8 cellular contexts compared by ENCODE assay signal in the genomic region with DNA sequence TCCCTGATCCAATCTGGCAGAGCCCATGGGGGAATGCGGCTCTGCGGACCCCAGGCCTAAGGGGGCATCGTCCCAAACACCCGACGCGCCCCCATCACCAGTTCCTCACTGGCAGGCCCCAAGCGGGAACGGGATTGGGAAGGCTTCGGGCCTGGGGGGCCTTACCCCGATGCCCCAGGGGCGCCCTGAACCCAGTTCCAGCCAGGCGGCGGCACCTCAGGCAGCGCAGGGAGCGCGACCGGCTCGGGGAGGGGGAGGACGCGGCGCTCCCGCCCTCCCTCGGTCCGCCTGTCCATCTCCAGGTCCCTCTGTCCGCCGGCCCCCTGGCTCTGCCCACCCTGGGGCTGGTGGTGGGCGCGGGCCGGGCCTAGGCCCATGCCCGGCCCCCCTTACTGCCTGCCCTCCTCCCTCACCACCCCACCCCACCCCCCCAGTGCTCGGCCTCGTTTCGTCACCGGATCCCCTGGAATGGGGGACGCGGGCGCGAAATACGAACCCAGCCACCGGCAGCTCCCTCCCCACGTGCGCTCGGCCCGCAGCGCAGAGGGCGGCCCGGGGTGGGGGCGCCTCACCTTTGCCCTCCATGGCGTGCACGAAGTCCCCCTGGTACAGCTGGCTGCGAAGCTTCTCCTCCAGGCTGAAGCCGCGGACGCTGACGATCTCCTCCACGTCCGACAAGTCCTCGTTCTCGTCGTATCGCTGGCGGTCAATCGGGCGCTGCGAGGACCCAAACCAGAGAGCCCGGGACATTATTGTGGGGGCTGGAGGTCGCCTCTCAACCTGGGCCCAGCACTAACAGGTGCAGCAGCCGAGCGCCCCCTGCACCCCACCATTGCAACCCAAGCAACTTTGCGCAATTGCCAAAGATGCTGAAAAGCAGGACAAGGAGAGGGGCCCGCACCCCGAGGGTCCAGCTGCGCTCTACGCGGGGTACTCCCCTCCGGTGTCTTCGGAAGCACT. TPM values are rescaled to one million over a fixed set of nuclear protein-coding genes. Genes with fewer than 3 reads are reported as not detected.
DNase-seq lines count a peak whose midpoint lies in the region; ATAC-seq and TF ChIP-seq lines count a peak whose summit lies in the region.

No MANE protein-coding gene starts in this region.

- no peaks in the 10 kb centered on the region for H3K27me3 ChIP-seq in SJCRH30
- H3K27me3 ChIP-seq in duodenal mucosa (ENCODE audit: control insufficient read depth in 1 of 2, insufficient read depth in 2 of 2, low read length in 2 of 2) = no peaks in the 10 kb centered on the region
- no peaks in the 10 kb centered on the region for H3K27me3 ChIP-seq in mesendoderm (ENCODE audit: insufficient read depth, low read length, poor library complexity)
- H3K27me3 ChIP-seq in upper lobe of right lung = no peaks in the 10 kb centered on the region

- peak overlapping the region; percentile 100 for H3K4ac ChIP-seq in mesendoderm (ENCODE audit: low read depth, low read length)

- H3K36me3 ChIP-seq in SJCRH30 (peaks cover 3% of the 10 kb centered on the region), duodenal mucosa (ENCODE audit: control insufficient read depth in 1 of 2, insufficient read depth in 2 of 2, low read length in 2 of 2) (peaks cover 0 to 6% of the 10 kb centered on the region in 2 donors), mesendoderm (ENCODE audit: control insufficient read depth, insufficient read depth, low read length) (peaks cover 9% of the 10 kb centered on the region), upper lobe of right lung (peaks cover 7% of the 10 kb centered on the region)

- peaks cover 33% of the 10 kb centered on the region for H3K79me2 ChIP-seq in mesendoderm (ENCODE audit: control insufficient read depth, insufficient read depth, low read length)

- no peak overlapping the region for H4K5ac ChIP-seq in mesendoderm (ENCODE audit: low read length)

- H3K9ac ChIP-seq in duodenal mucosa (ENCODE audit: low read depth in 1 of 2, low read length in 2 of 2) (peak overlapping the region; percentile 61 to 79), mesendoderm (ENCODE audit: low read length) (peak overlapping the region; percentile 93)

- peak; percentile 63 for DNase-seq in ELF-1 (ENCODE audit: low read depth, low spot score)
- DNase-seq in SJCRH30 = no peak
- DNase-seq in mesendoderm = peak; percentile 63
- DNase-seq in upper lobe of right lung = no peak
- no peak for DNase-seq in NCI-H1930 (lab: John Stamatoyannopoulos, UW)

- H2BK5ac ChIP-seq in mesendoderm (ENCODE audit: low read length) = peak overlapping the region; percentile 95

- no CpG with 5 or more reads among the region's 77 CpGs for WGBS in mesendoderm (ENCODE audit: extremely low coverage, insufficient coverage, low lambda C conversion rate)

- H3K23ac ChIP-seq in mesendoderm (ENCODE audit: low read length) = peak overlapping the region; percentile 84

- H2BK120ac ChIP-seq in mesendoderm (ENCODE audit: low read depth, low read length) = peak overlapping the region; percentile 100

- H3K27ac ChIP-seq in SJCRH30 (peak overlapping the region; percentile 93), duodenal mucosa (ENCODE audit: low read depth, low read length) (no peak overlapping the region), mesendoderm (ENCODE audit: low read depth, low read length) (peak overlapping the region; percentile 99), upper lobe of right lung (peak overlapping the region; percentile 87)

- H3K79me1 ChIP-seq in mesendoderm (ENCODE audit: low read length) = peaks cover 7% of the 10 kb centered on the region

- peak overlapping the region; percentile 78 for H4K8ac ChIP-seq in mesendoderm (ENCODE audit: low read depth, low read length)

- peak overlapping the region; percentile 77 for H2AK5ac ChIP-seq in mesendoderm (ENCODE audit: low read length)

- TF ChIP-seq CTCF in upper lobe of right lung (IDR thresholded peaks at IDR 0.05) = no peak

- ATAC-seq in upper lobe of right lung (peak; percentile 1), GM21360 (IDR thresholded peaks at IDR 0.05; ENCODE audit: unreplicated experiment) (no peak), HG02840 (IDR thresholded peaks at IDR 0.05; ENCODE audit: low FRiP score, unreplicated experiment) (no peak)

- H3K4me1 ChIP-seq in SJCRH30 (peaks cover 17% of the 10 kb centered on the region), duodenal mucosa (ENCODE audit: control insufficient read depth in 1 of 2, insufficient read depth in 2 of 2, low read length in 2 of 2) (peaks cover 59 to 65% of the 10 kb centered on the region in 2 donors), mesendoderm (ENCODE audit: control insufficient read depth, low read depth, low read length) (peaks cover 12% of the 10 kb centered on the region), upper lobe of right lung (peaks cover 48% of the 10 kb centered on the region)

- peak overlapping the region; percentile 63 for H3K4me3 ChIP-seq in SJCRH30
- peak overlapping the region; percentile 67 to 74 for H3K4me3 ChIP-seq in duodenal mucosa (ENCODE audit: low read depth in 1 of 2, low read length in 2 of 2)
- peak overlapping the region; percentile 71 for H3K4me3 ChIP-seq in mesendoderm (ENCODE audit: low read length)
- peak overlapping the region; percentile 71 for H3K4me3 ChIP-seq in upper lobe of right lung

- H2BK15ac ChIP-seq in mesendoderm (replicated peaks; ENCODE audit: low read depth) = peak overlapping the region; percentile 64

- H3K9me3 ChIP-seq in SJCRH30 (replicated peaks) (no peaks in the 10 kb centered on the region), duodenal mucosa (ENCODE audit: control insufficient read depth in 1 of 2, low read length in 2 of 2) (no peaks in the 10 kb centered on the region), upper lobe of right lung (no peaks in the 10 kb centered on the region)

- peak overlapping the region; percentile 68 for H3K4me2 ChIP-seq in mesendoderm (ENCODE audit: low read length)

- peak overlapping the region; percentile 93 for H3K18ac ChIP-seq in mesendoderm (ENCODE audit: low read length)

- intact Hi-C loops in upper lobe of right lung (cut with DNase I) = no loop called here

- peak overlapping the region; percentile 94 for H3K56ac ChIP-seq in mesendoderm (ENCODE audit: low read length)

RNA-seq across cellular contexts. Expression of a gene that starts 2.3 kb away (rescaled TPM):
- 44.0 and 48.4 TPM in 2 replicates for total RNA-seq in SJCRH30 (2014; rRNA removed; shearing (Covaris generic))
- polyA plus RNA-seq in mesendoderm (2013, experiment 1 of 2) = 74.8 TPM
- polyA plus RNA-seq in mesendoderm (2013, experiment 2 of 2) = 78.1 TPM
- total RNA-seq in upper lobe of right lung = 35.4 TPM

RNA-seq across cellular contexts. Expression of a gene that starts 47.8 kb away (rescaled TPM):
- 11.5 and 12.2 TPM in 2 replicates for total RNA-seq in SJCRH30 (2014; rRNA removed; shearing (Covaris generic))
- 26.1 TPM for polyA plus RNA-seq in mesendoderm (2013, experiment 1 of 2)
- polyA plus RNA-seq in mesendoderm (2013, experiment 2 of 2) = 27.7 TPM
- 32.4 TPM for total RNA-seq in upper lobe of right lung

Comparison
In these comparisons a context has a peak if more than half of its experiments do, and no peak if none do; other contexts are left out.
1. DNase-seq: peak in ELF-1 (single experiment) and mesendoderm (single experiment); none in SJCRH30 (0 of 2), upper lobe of right lung (single experiment) and NCI-H1930 (0 of 2).
2. Peak in every context shown above with its lines, with median percentiles within 50 percentile points of each other: H3K4me3 ChIP-seq.